Comparison of ENCODE assay signal across 1 cellular context in the genomic region with DNA sequence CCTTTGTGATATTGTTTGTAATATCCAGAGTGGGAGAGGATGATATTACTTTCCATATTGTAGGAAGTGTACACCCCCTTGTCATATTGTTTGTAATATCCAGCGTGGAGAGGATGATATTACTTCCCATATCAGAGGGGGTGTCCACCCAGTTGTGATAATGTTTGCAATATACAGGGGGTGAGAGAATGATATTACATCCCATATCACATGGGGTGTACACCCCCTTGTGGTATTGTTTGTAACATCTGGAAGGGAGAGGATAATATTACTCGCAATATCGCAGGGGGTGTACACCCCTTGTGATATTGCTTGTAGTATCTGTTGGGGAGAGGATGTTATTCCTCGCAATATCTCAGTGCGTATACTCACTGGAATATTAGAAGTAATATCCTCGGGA.
TF ChIP-seq lines count a peak whose summit lies in the region.

No MANE protein-coding gene starts in this region.

TF ChIP-seq in A549, 52 proteins besides CTCF, POLR2A, EP300 and RAD21 (continued from another document):
- TF ChIP-seq, protein P1, sequence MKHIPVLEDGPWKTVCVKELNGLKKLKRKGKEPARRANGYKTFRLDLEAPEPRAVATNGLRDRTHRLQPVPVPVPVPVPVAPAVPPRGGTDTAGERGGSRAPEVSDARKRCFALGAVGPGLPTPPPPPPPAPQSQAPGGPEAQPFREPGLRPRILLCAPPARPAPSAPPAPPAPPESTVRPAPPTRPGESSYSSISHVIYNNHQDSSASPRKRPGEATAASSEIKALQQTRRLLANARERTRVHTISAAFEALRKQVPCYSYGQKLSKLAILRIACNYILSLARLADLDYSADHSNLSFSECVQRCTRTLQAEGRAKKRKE (CRISPR knock-in tag; IDR thresholded peaks at IDR 0.05; ENCODE audit: low read depth) = no peak
- TF ChIP-seq POLR2AphosphoS2 (conservative IDR thresholded peaks at IDR 0.05; ENCODE audit: low read length) (no peak), MAFK (IDR thresholded peaks at IDR 0.05; ENCODE audit: partially characterized antibody) (no peak), ZC3H11A (IDR thresholded peaks at IDR 0.05) (no peak), PHF8 (IDR thresholded peaks at IDR 0.05; ENCODE audit: borderline replicate concordance, low read depth) (no peak)
- TF ChIP-seq, protein P2, sequence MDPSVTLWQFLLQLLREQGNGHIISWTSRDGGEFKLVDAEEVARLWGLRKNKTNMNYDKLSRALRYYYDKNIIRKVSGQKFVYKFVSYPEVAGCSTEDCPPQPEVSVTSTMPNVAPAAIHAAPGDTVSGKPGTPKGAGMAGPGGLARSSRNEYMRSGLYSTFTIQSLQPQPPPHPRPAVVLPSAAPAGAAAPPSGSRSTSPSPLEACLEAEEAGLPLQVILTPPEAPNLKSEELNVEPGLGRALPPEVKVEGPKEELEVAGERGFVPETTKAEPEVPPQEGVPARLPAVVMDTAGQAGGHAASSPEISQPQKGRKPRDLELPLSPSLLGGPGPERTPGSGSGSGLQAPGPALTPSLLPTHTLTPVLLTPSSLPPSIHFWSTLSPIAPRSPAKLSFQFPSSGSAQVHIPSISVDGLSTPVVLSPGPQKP (IDR thresholded peaks at IDR 0.05; ENCODE audit: low read depth, low read length) = no peak
